Comparison of ENCODE assay signal across 1 cellular context in genomic region chr1:115764541-115764940, GRCh38.
A peak's percentile ranks its signal among the peaks of the same experiment; 100 is the strongest.
TF ChIP-seq lines count a peak whose summit lies in the region.

No MANE protein-coding gene starts in this region.

TF ChIP-seq in K562, 482 proteins besides CTCF, POLR2A, EP300 and RAD21 (continued from another document):
- TF ChIP-seq, protein P1, sequence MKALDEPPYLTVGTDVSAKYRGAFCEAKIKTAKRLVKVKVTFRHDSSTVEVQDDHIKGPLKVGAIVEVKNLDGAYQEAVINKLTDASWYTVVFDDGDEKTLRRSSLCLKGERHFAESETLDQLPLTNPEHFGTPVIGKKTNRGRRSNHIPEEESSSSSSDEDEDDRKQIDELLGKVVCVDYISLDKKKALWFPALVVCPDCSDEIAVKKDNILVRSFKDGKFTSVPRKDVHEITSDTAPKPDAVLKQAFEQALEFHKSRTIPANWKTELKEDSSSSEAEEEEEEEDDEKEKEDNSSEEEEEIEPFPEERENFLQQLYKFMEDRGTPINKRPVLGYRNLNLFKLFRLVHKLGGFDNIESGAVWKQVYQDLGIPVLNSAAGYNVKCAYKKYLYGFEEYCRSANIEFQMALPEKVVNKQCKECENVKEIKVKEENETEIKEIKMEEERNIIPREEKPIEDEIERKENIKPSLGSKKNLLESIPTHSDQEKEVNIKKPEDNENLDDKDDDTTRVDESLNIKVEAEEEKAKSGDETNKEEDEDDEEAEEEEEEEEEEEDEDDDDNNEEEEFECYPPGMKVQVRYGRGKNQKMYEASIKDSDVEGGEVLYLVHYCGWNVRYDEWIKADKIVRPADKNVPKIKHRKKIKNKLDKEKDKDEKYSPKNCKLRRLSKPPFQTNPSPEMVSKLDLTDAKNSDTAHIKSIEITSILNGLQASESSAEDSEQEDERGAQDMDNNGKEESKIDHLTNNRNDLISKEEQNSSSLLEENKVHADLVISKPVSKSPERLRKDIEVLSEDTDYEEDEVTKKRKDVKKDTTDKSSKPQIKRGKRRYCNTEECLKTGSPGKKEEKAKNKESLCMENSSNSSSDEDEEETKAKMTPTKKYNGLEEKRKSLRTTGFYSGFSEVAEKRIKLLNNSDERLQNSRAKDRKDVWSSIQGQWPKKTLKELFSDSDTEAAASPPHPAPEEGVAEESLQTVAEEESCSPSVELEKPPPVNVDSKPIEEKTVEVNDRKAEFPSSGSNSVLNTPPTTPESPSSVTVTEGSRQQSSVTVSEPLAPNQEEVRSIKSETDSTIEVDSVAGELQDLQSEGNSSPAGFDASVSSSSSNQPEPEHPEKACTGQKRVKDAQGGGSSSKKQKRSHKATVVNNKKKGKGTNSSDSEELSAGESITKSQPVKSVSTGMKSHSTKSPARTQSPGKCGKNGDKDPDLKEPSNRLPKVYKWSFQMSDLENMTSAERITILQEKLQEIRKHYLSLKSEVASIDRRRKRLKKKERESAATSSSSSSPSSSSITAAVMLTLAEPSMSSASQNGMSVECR (CRISPR knock-in tag; IDR thresholded peaks at IDR 0.05), result no peak
- TF ChIP-seq, protein P2, sequence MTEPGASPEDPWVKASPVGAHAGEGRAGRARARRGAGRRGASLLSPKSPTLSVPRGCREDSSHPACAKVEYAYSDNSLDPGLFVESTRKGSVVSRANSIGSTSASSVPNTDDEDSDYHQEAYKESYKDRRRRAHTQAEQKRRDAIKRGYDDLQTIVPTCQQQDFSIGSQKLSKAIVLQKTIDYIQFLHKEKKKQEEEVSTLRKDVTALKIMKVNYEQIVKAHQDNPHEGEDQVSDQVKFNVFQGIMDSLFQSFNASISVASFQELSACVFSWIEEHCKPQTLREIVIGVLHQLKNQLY (CRISPR knock-in tag; conservative IDR thresholded peaks at IDR 0.05), result no peak
- no peak for TF ChIP-seq ZNF830 (CRISPR knock-in tag; IDR thresholded peaks at IDR 0.05)
- TF ChIP-seq TFAM (CRISPR knock-in tag; conservative IDR thresholded peaks at IDR 0.05), result no peak
- TF ChIP-seq, protein P3, sequence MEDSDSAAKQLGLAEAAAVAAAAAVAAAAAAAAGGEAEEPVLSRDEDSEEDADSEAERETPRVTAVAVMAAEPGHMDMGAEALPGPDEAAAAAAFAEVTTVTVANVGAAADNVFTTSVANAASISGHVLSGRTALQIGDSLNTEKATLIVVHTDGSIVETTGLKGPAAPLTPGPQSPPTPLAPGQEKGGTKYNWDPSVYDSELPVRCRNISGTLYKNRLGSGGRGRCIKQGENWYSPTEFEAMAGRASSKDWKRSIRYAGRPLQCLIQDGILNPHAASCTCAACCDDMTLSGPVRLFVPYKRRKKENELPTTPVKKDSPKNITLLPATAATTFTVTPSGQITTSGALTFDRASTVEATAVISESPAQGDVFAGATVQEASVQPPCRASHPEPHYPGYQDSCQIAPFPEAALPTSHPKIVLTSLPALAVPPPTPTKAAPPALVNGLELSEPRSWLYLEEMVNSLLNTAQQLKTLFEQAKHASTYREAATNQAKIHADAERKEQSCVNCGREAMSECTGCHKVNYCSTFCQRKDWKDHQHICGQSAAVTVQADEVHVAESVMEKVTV (CRISPR knock-in tag; IDR thresholded peaks at IDR 0.05), result peak; percentile 65
- TF ChIP-seq ZBTB11 (CRISPR knock-in tag; IDR thresholded peaks at IDR 0.05), result 0 out of 6 replicates have a peak, but pooled peaks of 1 of the 3 experiments have one; percentile 9
- no peak for TF ChIP-seq ZNF318 (IDR thresholded peaks at IDR 0.05; ENCODE audit: borderline replicate concordance in 1 of 2, low read depth in 1 of 2)
- TF ChIP-seq ZNF707 (CRISPR knock-in tag; conservative IDR thresholded peaks at IDR 0.05), result no peak
- peak; percentile 94 for TF ChIP-seq NFIC (IDR thresholded peaks at IDR 0.05)
- TF ChIP-seq BRF1 (IDR thresholded peaks at IDR 0.05; ENCODE audit: borderline replicate concordance, extremely low read depth, insufficient read length), result no peak
- TF ChIP-seq SMAD1 (IDR thresholded peaks at IDR 0.05; ENCODE audit: low read depth, low read length, partially characterized antibody), result no peak
- no peak for TF ChIP-seq ZNF175 (CRISPR knock-in tag; IDR thresholded peaks at IDR 0.05; ENCODE audit: low read depth)
TF ChIP-seq in K562: peak in this region for 5.
